ENCODE assay signal across 23 cellular contexts in genomic region chr7:92131093-92131492, GRCh38. TPM values are rescaled to one million over a fixed set of nuclear protein-coding genes. Genes with fewer than 3 reads are reported as not detected.
DNase-seq lines count a peak whose midpoint lies in the region; TF ChIP-seq lines count a peak whose summit lies in the region.
"Had no signal": no experiment of that assay in that cellular context is flagged by ENCODE, and none has a peak within 500 bp of the region (broad histone marks: within the 10 kb centered on the region; RNA-seq: fewer than 3 reads in every experiment).

No MANE protein-coding gene starts in this region.

- H3K9me3 Mint-ChIP-seq in chondrocyte (ENCODE audit: low read depth) (no peaks in the 10 kb centered on the region), neural crest cell (no peaks in the 10 kb centered on the region)
- H3K9me3 Mint-ChIP-seq: activated CD4-positive, alpha-beta memory T cell treated with anti-CD3 and anti-CD28 coated beads, Interleukin-2, amount 10 ng/mL, durations not matched to agents 7 days and 5 days had no signal

- peaks cover 75% of the 10 kb centered on the region for H3K4me1 ChIP-seq in Loucy (ENCODE audit: insufficient read depth, low read length, poor library complexity, severe bottlenecking)
- H3K4me1 ChIP-seq: psoas muscle had no signal

- H3K9me2 ChIP-seq in Loucy (replicated peaks; ENCODE audit: low read depth, low read length) = no peaks in the 10 kb centered on the region

- TF ChIP-seq CTCF in GM12864 (IDR thresholded peaks at IDR 0.05; ENCODE audit: low read depth, low read length, missing control alignments) (no peak), Loucy (conservative IDR thresholded peaks at IDR 0.05; ENCODE audit: low read length) (no peak), chondrocyte (IDR thresholded peaks at IDR 0.05) (no peak), neural crest cell (conservative IDR thresholded peaks at IDR 0.05) (no peak)

- H3K27ac Mint-ChIP-seq in chondrocyte (ENCODE audit: unreplicated experiment) (peak overlapping the region; percentile 18), neural crest cell (ENCODE audit: unreplicated experiment) (peak overlapping the region; percentile 13)
- H3K27ac Mint-ChIP-seq: activated CD4-positive, alpha-beta memory T cell treated with anti-CD3 and anti-CD28 coated beads, Interleukin-2, amount 10 ng/mL, durations not matched to agents 7 days and 5 days; CD4-positive, CD25-positive, alpha-beta regulatory T cell had no signal

- H3K4me1 Mint-ChIP-seq in chondrocyte (ENCODE audit: low read depth) (peaks cover 40% of the 10 kb centered on the region), neural crest cell (peaks cover 58% of the 10 kb centered on the region)

- peaks cover 52% of the 10 kb centered on the region for H3K36me3 ChIP-seq in Loucy (ENCODE audit: insufficient read depth, low read length)

- no peaks in the 10 kb centered on the region for H3K27me3 ChIP-seq in Loucy (ENCODE audit: insufficient read depth, low read length, poor library complexity, severe bottlenecking)
- H3K27me3 ChIP-seq: cardiac muscle cell, testis had no signal

- H3K4me3 Mint-ChIP-seq in chondrocyte (ENCODE audit: unreplicated experiment) (no peak overlapping the region), neural crest cell (peak overlapping the region; percentile 68)

- H3K36me3 Mint-ChIP-seq in chondrocyte (ENCODE audit: low read depth) = peaks cover 22% of the 10 kb centered on the region
- H3K36me3 Mint-ChIP-seq in neural crest cell (ENCODE audit: low read depth) = peaks cover 33% of the 10 kb centered on the region

- H3K4me2 ChIP-seq in Loucy (ENCODE audit: low read depth, low read length, poor library complexity, severe bottlenecking) = peak overlapping the region; percentile 99

- no peak overlapping the region for H2AFZ ChIP-seq in Loucy (ENCODE audit: low read length)

- no peaks in the 10 kb centered on the region for H3F3A ChIP-seq in Loucy (ENCODE audit: low read depth)

- peaks cover 72% of the 10 kb centered on the region for H4K20me1 ChIP-seq in Loucy (ENCODE audit: insufficient read depth, low read length, poor library complexity, severe bottlenecking)

- H3K4me3 ChIP-seq in GM12864 (ENCODE audit: low read depth, low read length) (peak overlapping the region; percentile 1; the same call in 1 of the 2 replicates), Loucy (ENCODE audit: low read length, poor library complexity, severe bottlenecking) (peak overlapping the region; percentile 84)
- H3K4me3 ChIP-seq: psoas muscle, testis had no signal

- H3K27me3 Mint-ChIP-seq in chondrocyte (ENCODE audit: low read depth) = no peaks in the 10 kb centered on the region
- no peaks in the 10 kb centered on the region for H3K27me3 Mint-ChIP-seq in neural crest cell (ENCODE audit: low read depth)
- H3K27me3 Mint-ChIP-seq: activated CD4-positive, alpha-beta memory T cell treated with anti-CD3 and anti-CD28 coated beads, Interleukin-2, amount 10 ng/mL, durations not matched to agents 7 days and 5 days had no signal

- H3K9ac ChIP-seq in Loucy (ENCODE audit: low read depth, low read length, poor library complexity, severe bottlenecking) = peak overlapping the region; percentile 91

- DNase-seq in GM12864 (ENCODE audit: low read depth) = no peak
- DNase-seq in chondrocyte (ENCODE audit: low spot score) = no peak
- no peak for DNase-seq in neural crest cell (ENCODE audit: low read depth, low spot score)
- no peak for DNase-seq in NCI-H82 (lab: John Stamatoyannopoulos, UW)
- no peak for DNase-seq in iPS-NIHi7 (ENCODE audit: extremely low spot score)
- DNase-seq in kidney tubule cell (ENCODE audit: low spot score) = no peak
- DNase-seq: activated CD4-positive, alpha-beta memory T cell treated with anti-CD3 and anti-CD28 coated beads, Interleukin-2, amount 10 ng/mL, durations not matched to agents 7 days and 5 days; activated CD4-positive, CD25-positive, alpha-beta regulatory T cell; activated T-cell treated with anti-CD3 and anti-CD28 coated beads for 4 hours; CD4-positive, CD25-positive, alpha-beta regulatory T cell; DMS53; left colon; NCI-H2081 treated with DMSO at 0.1 percent for 48 hours; NCI-H446 treated with DMSO at 0.1 percent for 48 hours; psoas muscle; RPMI8226; stimulated activated CD4-positive, alpha-beta T cell treated with anti-CD3 and anti-CD28 coated beads, Interleukin-1b, Interleukin-23, amount 100 ng/mL, for 48 hours; stimulated activated naive CD4-positive, alpha-beta T cell; T-helper 9 cell; testis had no signal

- H3K79me2 ChIP-seq in Loucy (ENCODE audit: insufficient read depth, low read length) = peaks cover 92% of the 10 kb centered on the region

- no peaks in the 10 kb centered on the region for H3K9me3 ChIP-seq in Loucy (ENCODE audit: insufficient read depth, low read depth, low read length)
- H3K9me3 ChIP-seq: psoas muscle, testis had no signal

RNA-seq across cellular contexts. Expression of gene CYP51A1, which starts 3.2 kb away (rescaled TPM):
- 60.1 to 87.6 TPM (median 85.5 TPM) in 3 replicates for total RNA-seq in chondrocyte
- total RNA-seq in neural crest cell = 193 and 196 TPM in 2 replicates

RNA-seq across cellular contexts. Expression of gene LRRD1, which starts 47.8 kb away (rescaled TPM):
- total RNA-seq in chondrocyte (0.22 to 0.41 TPM in 2 of 3 replicates, not detected in the other), neural crest cell (0.57 and 0.58 TPM in 2 replicates)
- total RNA-seq: activated CD4-positive, alpha-beta memory T cell treated with anti-CD3 and anti-CD28 coated beads, Interleukin-2, amount 10 ng/mL, durations not matched to agents 7 days and 5 days; H1; psoas muscle had no signal
